ENCODE assay signal across 1 cellular context in genomic region chr2:23940262-23940975, GRCh38.
A peak's percentile ranks its signal among the peaks of the same experiment; 100 is the strongest.
TF ChIP-seq lines count a peak whose summit lies in the region.

UBXN2A (plus strand) TSS chr2:23940463; CDS start chr2:23958315, 17,852 bp downstream.

TF ChIP-seq in GM12878, 131 proteins besides CTCF, POLR2A, EP300 and RAD21 (continued from another document and continues in another):
- TF ChIP-seq SREBF2 (IDR thresholded peaks at IDR 0.05; ENCODE audit: low read length) (no peak), NR2F1 (conservative IDR thresholded peaks at IDR 0.05) (peak; percentile 94), ZNF622 (IDR thresholded peaks at IDR 0.05) (no peak), SRF (IDR thresholded peaks at IDR 0.05; ENCODE audit: low read depth in 2 of 2, low read length in 2 of 2) (no peak), EED (IDR thresholded peaks at IDR 0.05; ENCODE audit: low read depth) (no peak), SMARCA5 (IDR thresholded peaks at IDR 0.05) (peak; percentile 91), KLF5 (IDR thresholded peaks at IDR 0.05; ENCODE audit: partially characterized antibody) (peak; percentile 23), IRF5 (IDR thresholded peaks at IDR 0.05; ENCODE audit: borderline replicate concordance) (no peak), IKZF2 (IDR thresholded peaks at IDR 0.05) (no peak), GABPA (IDR thresholded peaks at IDR 0.05; ENCODE audit: low read depth) (no peak), PKNOX1 (IDR thresholded peaks at IDR 0.05) (no peak), HDAC6 (IDR thresholded peaks at IDR 0.05; ENCODE audit: unreplicated experiment) (no peak), KAT2A (conservative IDR thresholded peaks at IDR 0.05; ENCODE audit: control insufficient read depth, low read depth, low read length) (no peak), RELA (IDR thresholded peaks at IDR 0.05; ENCODE audit: borderline replicate concordance, partially characterized antibody) (no peak), ZNF24 (IDR thresholded peaks at IDR 0.05) (0 out of 2 replicates have a peak, but pooled peaks have one; percentile 48), HCFC1 (IDR thresholded peaks at IDR 0.05; ENCODE audit: low read length) (peak; percentile 20; the same call in 1 of the 2 replicates), CEBPZ (IDR thresholded peaks at IDR 0.05; ENCODE audit: low read depth, low read length) (no peak), USF2 (IDR thresholded peaks at IDR 0.05; ENCODE audit: borderline replicate concordance, low read depth, low read length) (no peak), STAT1 (conservative IDR thresholded peaks at IDR 0.05) (no peak), USF1 (IDR thresholded peaks at IDR 0.05; ENCODE audit: borderline replicate concordance, extremely low read length, insufficient read depth, low read depth, low read length) (no peak), ELK1 (IDR thresholded peaks at IDR 0.05; ENCODE audit: low read depth, low read length) (no peak), CUX1 (IDR thresholded peaks at IDR 0.05; ENCODE audit: insufficient replicate concordance, low read depth, low read length) (no peak), ZZZ3 (IDR thresholded peaks at IDR 0.05; ENCODE audit: control insufficient read depth, insufficient read length, low read depth) (no peak), REST (IDR thresholded peaks at IDR 0.05; ENCODE audit: low read depth, low read length) (no peak), BACH1 (IDR thresholded peaks at IDR 0.05; ENCODE audit: borderline replicate concordance) (peak; percentile 86), SUZ12 (IDR thresholded peaks at IDR 0.05; ENCODE audit: unreplicated experiment) (no peak), IRF3 (IDR thresholded peaks at IDR 0.05) (no peak), ASH2L (IDR thresholded peaks at IDR 0.05; ENCODE audit: borderline replicate concordance, low read depth) (no peak), POLR2AphosphoS5 (IDR thresholded peaks at IDR 0.05; ENCODE audit: low read length) (peak; percentile 85), BRCA1 (IDR thresholded peaks at IDR 0.05; ENCODE audit: low read depth, low read length) (no peak), PRDM15 (CRISPR knock-in tag; IDR thresholded peaks at IDR 0.05) (no peak), CEBPB (IDR thresholded peaks at IDR 0.05; ENCODE audit: borderline replicate concordance in 1 of 2, low read depth in 2 of 2, low read length in 2 of 2) (no peak)
